ENCODE assay signal across 1 cellular context in genomic region chr10:133275683-133276092, GRCh38.
TF ChIP-seq lines count a peak whose summit lies in the region.

No MANE protein-coding gene starts in this region.

TF ChIP-seq in GM12878, 131 proteins besides CTCF, POLR2A, EP300 and RAD21 (continued from another document):
- TF ChIP-seq PRDM15 (CRISPR knock-in tag; IDR thresholded peaks at IDR 0.05) (no peak), CHD2 (IDR thresholded peaks at IDR 0.05; ENCODE audit: borderline replicate concordance, low read depth, low read length) (no peak), USF2 (IDR thresholded peaks at IDR 0.05; ENCODE audit: borderline replicate concordance, low read depth, low read length) (no peak), HDAC2 (IDR thresholded peaks at IDR 0.05) (no peak), ASH2L (IDR thresholded peaks at IDR 0.05; ENCODE audit: borderline replicate concordance, low read depth) (no peak), KLF5 (IDR thresholded peaks at IDR 0.05; ENCODE audit: partially characterized antibody) (no peak), IRF4 (IDR thresholded peaks at IDR 0.05; ENCODE audit: low read depth, low read length) (no peak), STAT3 (IDR thresholded peaks at IDR 0.05; ENCODE audit: low read depth, low read length) (no peak), RELA (IDR thresholded peaks at IDR 0.05; ENCODE audit: borderline replicate concordance, partially characterized antibody) (peak; percentile 27), USF1 (IDR thresholded peaks at IDR 0.05; ENCODE audit: borderline replicate concordance, extremely low read length, insufficient read depth, low read depth, low read length) (no peak), POLR2AphosphoS5 (IDR thresholded peaks at IDR 0.05; ENCODE audit: low read length) (peak; percentile 67), CREM (IDR thresholded peaks at IDR 0.05; ENCODE audit: low read depth) (no peak), NR2F1 (conservative IDR thresholded peaks at IDR 0.05) (no peak), WRNIP1 (IDR thresholded peaks at IDR 0.05; ENCODE audit: borderline replicate concordance, low read depth, low read length) (no peak), EZH2 (IDR thresholded peaks at IDR 0.05; ENCODE audit: borderline replicate concordance, control insufficient read depth, low read depth, low read length) (no peak), GATAD2B (conservative IDR thresholded peaks at IDR 0.05; ENCODE audit: low read depth) (no peak), GABPA (IDR thresholded peaks at IDR 0.05; ENCODE audit: low read depth) (no peak), EED (IDR thresholded peaks at IDR 0.05; ENCODE audit: low read depth) (no peak), ZZZ3 (IDR thresholded peaks at IDR 0.05; ENCODE audit: control insufficient read depth, insufficient read length, low read depth) (no peak), CBX5 (IDR thresholded peaks at IDR 0.05; ENCODE audit: low read depth) (no peak), ZSCAN29 (IDR thresholded peaks at IDR 0.05) (no peak), RB1 (IDR thresholded peaks at IDR 0.05; ENCODE audit: borderline replicate concordance) (no peak), SREBF2 (IDR thresholded peaks at IDR 0.05; ENCODE audit: low read length) (no peak)
- TF ChIP-seq, protein P1, sequence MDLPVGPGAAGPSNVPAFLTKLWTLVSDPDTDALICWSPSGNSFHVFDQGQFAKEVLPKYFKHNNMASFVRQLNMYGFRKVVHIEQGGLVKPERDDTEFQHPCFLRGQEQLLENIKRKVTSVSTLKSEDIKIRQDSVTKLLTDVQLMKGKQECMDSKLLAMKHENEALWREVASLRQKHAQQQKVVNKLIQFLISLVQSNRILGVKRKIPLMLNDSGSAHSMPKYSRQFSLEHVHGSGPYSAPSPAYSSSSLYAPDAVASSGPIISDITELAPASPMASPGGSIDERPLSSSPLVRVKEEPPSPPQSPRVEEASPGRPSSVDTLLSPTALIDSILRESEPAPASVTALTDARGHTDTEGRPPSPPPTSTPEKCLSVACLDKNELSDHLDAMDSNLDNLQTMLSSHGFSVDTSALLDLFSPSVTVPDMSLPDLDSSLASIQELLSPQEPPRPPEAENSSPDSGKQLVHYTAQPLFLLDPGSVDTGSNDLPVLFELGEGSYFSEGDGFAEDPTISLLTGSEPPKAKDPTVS (IDR thresholded peaks at IDR 0.05; ENCODE audit: low read depth, low read length) = 0 out of 2 replicates have a peak, but pooled peaks have one; percentile 16
- TF ChIP-seq, protein P2, sequence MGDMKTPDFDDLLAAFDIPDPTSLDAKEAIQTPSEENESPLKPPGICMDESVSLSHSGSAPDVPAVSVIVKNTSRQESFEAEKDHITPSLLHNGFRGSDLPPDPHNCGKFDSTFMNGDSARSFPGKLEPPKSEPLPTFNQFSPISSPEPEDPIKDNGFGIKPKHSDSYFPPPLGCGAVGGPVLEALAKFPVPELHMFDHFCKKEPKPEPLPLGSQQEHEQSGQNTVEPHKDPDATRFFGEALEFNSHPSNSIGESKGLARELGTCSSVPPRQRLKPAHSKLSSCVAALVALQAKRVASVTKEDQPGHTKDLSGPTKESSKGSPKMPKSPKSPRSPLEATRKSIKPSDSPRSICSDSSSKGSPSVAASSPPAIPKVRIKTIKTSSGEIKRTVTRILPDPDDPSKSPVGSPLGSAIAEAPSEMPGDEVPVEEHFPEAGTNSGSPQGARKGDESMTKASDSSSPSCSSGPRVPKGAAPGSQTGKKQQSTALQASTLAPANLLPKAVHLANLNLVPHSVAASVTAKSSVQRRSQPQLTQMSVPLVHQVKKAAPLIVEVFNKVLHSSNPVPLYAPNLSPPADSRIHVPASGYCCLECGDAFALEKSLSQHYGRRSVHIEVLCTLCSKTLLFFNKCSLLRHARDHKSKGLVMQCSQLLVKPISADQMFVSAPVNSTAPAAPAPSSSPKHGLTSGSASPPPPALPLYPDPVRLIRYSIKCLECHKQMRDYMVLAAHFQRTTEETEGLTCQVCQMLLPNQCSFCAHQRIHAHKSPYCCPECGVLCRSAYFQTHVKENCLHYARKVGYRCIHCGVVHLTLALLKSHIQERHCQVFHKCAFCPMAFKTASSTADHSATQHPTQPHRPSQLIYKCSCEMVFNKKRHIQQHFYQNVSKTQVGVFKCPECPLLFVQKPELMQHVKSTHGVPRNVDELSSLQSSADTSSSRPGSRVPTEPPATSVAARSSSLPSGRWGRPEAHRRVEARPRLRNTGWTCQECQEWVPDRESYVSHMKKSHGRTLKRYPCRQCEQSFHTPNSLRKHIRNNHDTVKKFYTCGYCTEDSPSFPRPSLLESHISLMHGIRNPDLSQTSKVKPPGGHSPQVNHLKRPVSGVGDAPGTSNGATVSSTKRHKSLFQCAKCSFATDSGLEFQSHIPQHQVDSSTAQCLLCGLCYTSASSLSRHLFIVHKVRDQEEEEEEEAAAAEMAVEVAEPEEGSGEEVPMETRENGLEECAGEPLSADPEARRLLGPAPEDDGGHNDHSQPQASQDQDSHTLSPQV (IDR thresholded peaks at IDR 0.05) = no peak
